Comparison of ENCODE assay signal across 1 cellular context in genomic region chr5:79236364-79236969, GRCh38.
TF ChIP-seq lines count a peak whose summit lies in the region.

No MANE protein-coding gene starts in this region.

TF ChIP-seq in HepG2, 621 proteins besides CTCF, POLR2A, EP300 and RAD21 (continued from another document):
- TF ChIP-seq ZNF556 (CRISPR knock-in tag; IDR thresholded peaks at IDR 0.05; ENCODE audit: borderline replicate concordance) (0 out of 2 replicates have a peak, but pooled peaks have one; percentile 6), TAF1 (CRISPR knock-in tag; IDR thresholded peaks at IDR 0.05) (peak; percentile 9), ASH2L (IDR thresholded peaks at IDR 0.05; ENCODE audit: insufficient read length, low read depth, low read length) (peak; percentile 15), ZNF562 (CRISPR knock-in tag; IDR thresholded peaks at IDR 0.05; ENCODE audit: borderline replicate concordance) (no peak), ZNF776 (CRISPR knock-in tag; IDR thresholded peaks at IDR 0.05) (0 out of 2 replicates have a peak, but pooled peaks have one; percentile 3), FOXO1 (CRISPR knock-in tag; IDR thresholded peaks at IDR 0.05) (0 out of 2 replicates have a peak, but pooled peaks have one; percentile 3), NR2F1 (CRISPR knock-in tag; IDR thresholded peaks at IDR 0.05) (no peak)
- TF ChIP-seq, protein P1, sequence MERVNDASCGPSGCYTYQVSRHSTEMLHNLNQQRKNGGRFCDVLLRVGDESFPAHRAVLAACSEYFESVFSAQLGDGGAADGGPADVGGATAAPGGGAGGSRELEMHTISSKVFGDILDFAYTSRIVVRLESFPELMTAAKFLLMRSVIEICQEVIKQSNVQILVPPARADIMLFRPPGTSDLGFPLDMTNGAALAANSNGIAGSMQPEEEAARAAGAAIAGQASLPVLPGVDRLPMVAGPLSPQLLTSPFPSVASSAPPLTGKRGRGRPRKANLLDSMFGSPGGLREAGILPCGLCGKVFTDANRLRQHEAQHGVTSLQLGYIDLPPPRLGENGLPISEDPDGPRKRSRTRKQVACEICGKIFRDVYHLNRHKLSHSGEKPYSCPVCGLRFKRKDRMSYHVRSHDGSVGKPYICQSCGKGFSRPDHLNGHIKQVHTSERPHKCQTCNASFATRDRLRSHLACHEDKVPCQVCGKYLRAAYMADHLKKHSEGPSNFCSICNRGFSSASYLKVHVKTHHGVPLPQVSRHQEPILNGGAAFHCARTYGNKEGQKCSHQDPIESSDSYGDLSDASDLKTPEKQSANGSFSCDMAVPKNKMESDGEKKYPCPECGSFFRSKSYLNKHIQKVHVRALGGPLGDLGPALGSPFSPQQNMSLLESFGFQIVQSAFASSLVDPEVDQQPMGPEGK (CRISPR knock-in tag; IDR thresholded peaks at IDR 0.05), result 0 out of 2 replicates have a peak, but pooled peaks have one; percentile 4
